ENCODE assay signal across 20 cellular contexts in the genomic region with DNA sequence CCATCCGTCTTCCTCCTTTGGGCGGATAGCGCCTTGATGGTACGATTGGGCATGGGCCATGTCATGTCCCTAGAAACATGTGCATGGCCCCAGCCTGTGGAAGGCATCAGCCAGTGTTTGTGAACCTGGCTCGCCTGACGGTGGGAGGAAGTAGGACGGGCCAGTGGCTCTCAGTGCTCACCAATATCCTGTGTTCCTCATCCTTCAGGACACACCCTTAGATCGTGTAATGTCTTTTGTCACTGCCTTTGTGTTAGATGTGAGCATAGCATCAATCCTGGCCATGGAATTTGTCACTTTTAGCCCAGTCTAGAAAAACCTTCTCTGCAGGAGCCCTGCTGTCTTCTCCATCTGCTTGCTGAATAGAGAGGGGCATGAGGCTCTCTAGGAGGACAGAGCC.
DNase-seq lines count a peak whose midpoint lies in the region; ATAC-seq, FAIRE-seq and TF ChIP-seq lines count a peak whose summit lies in the region.
"Had no signal": no experiment of that assay in that cellular context is flagged by ENCODE, and none has a peak within 500 bp of the region (broad histone marks: within the 10 kb centered on the region; RNA-seq: fewer than 3 reads in every experiment).

No MANE protein-coding gene starts in this region.

- intact Hi-C loops in body of pancreas (cut with DNase I): no loop called here
- intact Hi-C loops in mucosa of descending colon (cut with DNase I, micrococcal nuclease): no loop called here

- H3K27ac Mint-ChIP-seq in HFFc6 (peak overlapping the region; percentile 90), glutamatergic neuron (ENCODE audit: unreplicated experiment) (no peak overlapping the region)
- H3K27ac Mint-ChIP-seq: activated T-helper 2 cell treated with anti-CD3 and anti-CD28 coated beads, Interferon-gamma antibody, Interleukin-2, Interleukin-4, amounts not matched to agents 10 μg/mL and 5 μg/mL and 100 μg/mL, durations not matched to agents 14 hours and 24 hours and 36 hours; dendritic cell treated with granulocyte-macrophage colony-stimulating factor and Interleukin-4, amounts not matched to agents 40 ng/mL and 50 ng/mL, for 4 days; GM23338; mesothelial cell of epicardium had no signal

- H3K36me3 Mint-ChIP-seq in HFFc6 (ENCODE audit: low read depth) (no peaks in the 10 kb centered on the region), glutamatergic neuron (ENCODE audit: unreplicated experiment) (no peaks in the 10 kb centered on the region)

- H3K4me1 ChIP-seq in A549 (peaks cover 54% of the 10 kb centered on the region), body of pancreas (peaks cover 17% of the 10 kb centered on the region), mucosa of descending colon (ENCODE audit: low read depth) (no peaks in the 10 kb centered on the region)
- H3K4me1 ChIP-seq: sigmoid colon had no signal

- peaks cover 2% of the 10 kb centered on the region; the same call in 1 of the 3 replicates for H3K9me3 ChIP-seq in A549
- H3K9me3 ChIP-seq in body of pancreas: no peaks in the 10 kb centered on the region
- H3K9me3 ChIP-seq in mucosa of descending colon: no peaks in the 10 kb centered on the region
- H3K9me3 ChIP-seq in MG63: no peaks in the 10 kb centered on the region
- H3K9me3 ChIP-seq: sigmoid colon, SJCRH30 had no signal

- peak overlapping the region; percentile 80 for H3K4me2 ChIP-seq in A549
- H3K4me2 ChIP-seq: GM23338 had no signal

- WGBS in A549 (ENCODE audit: missing lambda C conversion rate): 3% methylated on average over 8 of the region's 8 CpGs
- 70 to 85% methylated on average over 8 of the region's 8 CpGs for WGBS in body of pancreas, 2 donors

- no peak overlapping the region for H3K4me3 Mint-ChIP-seq in HFFc6
- H3K4me3 Mint-ChIP-seq in glutamatergic neuron (ENCODE audit: unreplicated experiment): no peak overlapping the region
- H3K4me3 Mint-ChIP-seq: dendritic cell treated with granulocyte-macrophage colony-stimulating factor and Interleukin-4, amounts not matched to agents 40 ng/mL and 50 ng/mL, for 4 days; GM23338; mesothelial cell of epicardium had no signal

- H3K9me3 Mint-ChIP-seq in HFFc6 (no peaks in the 10 kb centered on the region), glutamatergic neuron (ENCODE audit: unreplicated experiment) (peaks cover 2% of the 10 kb centered on the region)
- H3K9me3 Mint-ChIP-seq: dendritic cell treated with granulocyte-macrophage colony-stimulating factor and Interleukin-4, amounts not matched to agents 40 ng/mL and 50 ng/mL, for 4 days; GM23338 had no signal

- CTCF ChIA-PET in A549 (lab: Yijun Ruan, JAX): interaction anchor here (1.2 to 2.7 kb wide), 4 partner anchors 9 to 125 kb away, joined by 3 to 15 read pairs (median 8); a partner anchor contains a TSS

- peak; percentile 17; the same call in 1 of the 2 replicates for TF ChIP-seq POLR2A in A549 (IDR thresholded peaks at IDR 0.05; ENCODE audit: low read length)
- no peak for TF ChIP-seq POLR2A in body of pancreas (IDR thresholded peaks at IDR 0.05)

- peak overlapping the region; percentile 18; the same call in 2 of the 3 replicates for H3K4me3 ChIP-seq in A549
- no peak overlapping the region for H3K4me3 ChIP-seq in body of pancreas
- no peak overlapping the region for H3K4me3 ChIP-seq in mucosa of descending colon
- no peak overlapping the region for H3K4me3 ChIP-seq in MG63
- H3K4me3 ChIP-seq: GM23338, sigmoid colon, SJCRH30 had no signal

- H3K27me3 ChIP-seq in body of pancreas (no peaks in the 10 kb centered on the region), MG63 (no peaks in the 10 kb centered on the region)
- H3K27me3 ChIP-seq: sigmoid colon, SJCRH30 had no signal

- H3K27me3 Mint-ChIP-seq in HFFc6 (ENCODE audit: insufficient read depth) (no peaks in the 10 kb centered on the region; the same call in 1 of the 2 replicates), glutamatergic neuron (ENCODE audit: unreplicated experiment) (no peaks in the 10 kb centered on the region)

- peak in 1 of 2 experiments; percentile 12; a peak in 1 of 5 replicates for TF ChIP-seq RAD21 in A549 (conservative IDR thresholded peaks at IDR 0.05 in 1 of 2, IDR thresholded peaks at IDR 0.05 in 1 of 2)

- TF ChIP-seq CTCF in A549 (IDR thresholded peaks at IDR 0.05) (no peak), HFFc6 (IDR thresholded peaks at IDR 0.05) (no peak), body of pancreas (IDR thresholded peaks at IDR 0.05) (no peak), mucosa of descending colon (IDR thresholded peaks at IDR 0.05) (no peak), glutamatergic neuron (IDR thresholded peaks at IDR 0.05; ENCODE audit: partially characterized antibody, unreplicated experiment) (no peak)

- peak in 1 of 2 experiments; percentile 93 for DNase-seq in A549 (ENCODE audit: low read depth in 1 of 2, low spot score in 1 of 2)
- no peak for DNase-seq in HFFc6
- DNase-seq in body of pancreas: no peak
- DNase-seq in mucosa of descending colon: no peak
- no peak for DNase-seq in effector CD4-positive, alpha-beta T cell
- DNase-seq in DMS 273 (lab: John Stamatoyannopoulos, UW; ENCODE audit: unreplicated experiment): no peak
- DNase-seq in MG63: no peak
- no peak for DNase-seq in glutamatergic neuron
- DNase-seq: head of caudate nucleus; NCI-H187; NCI-H524 treated with DMSO at 0.1 percent for 48 hours; sigmoid colon; SJCRH30; stimulated activated CD4-positive, alpha-beta T cell treated with anti-CD3 and anti-CD28 coated beads, Interleukin-2, amount 100 ng/mL, for 24 hours had no signal

- FAIRE-seq in A549 (lab: Jason Lieb, UNC): peak; percentile 13
- FAIRE-seq: HTR-8/SVneo, islet of Langerhans had no signal

- peak; percentile 75 to 78 for ATAC-seq in A549
- ATAC-seq in body of pancreas: no peak
- ATAC-seq in mucosa of descending colon: peak; percentile 41

- H3K4me1 Mint-ChIP-seq in HFFc6 (ENCODE audit: low read depth) (peaks cover 31% of the 10 kb centered on the region), glutamatergic neuron (ENCODE audit: low read depth, unreplicated experiment) (peaks cover 2% of the 10 kb centered on the region)

- H3K36me3 ChIP-seq in body of pancreas (replicated peaks in 1 of 2; ENCODE audit: insufficient read depth in 1 of 2, low read depth in 2 of 2) (no peaks in the 10 kb centered on the region), mucosa of descending colon (ENCODE audit: low read depth) (no peaks in the 10 kb centered on the region), MG63 (no peaks in the 10 kb centered on the region)
- H3K36me3 ChIP-seq: sigmoid colon, SJCRH30 had no signal

- POLR2A ChIA-PET in A549 (lab: Yijun Ruan, JAX): interaction anchor here (0.7 to 2.7 kb wide), 5 partner anchors 10 to 121 kb away, joined by 3 to 14 read pairs (median 6); a partner anchor contains a TSS

- TF ChIP-seq EP300 in A549 (IDR thresholded peaks at IDR 0.05): no peak

- H3K27ac ChIP-seq in A549 (peak overlapping the region; percentile 98 to 100), body of pancreas (peak overlapping the region in 3 of 4 donors; percentile 57 to 77 (median 74))
- H3K27ac ChIP-seq: sigmoid colon, SJCRH30 had no signal

TF ChIP-seq in A549, 52 proteins besides CTCF, POLR2A, EP300 and RAD21 (continues in another document):
- TF ChIP-seq CHD2 (IDR thresholded peaks at IDR 0.05; ENCODE audit: low read length, partially characterized antibody) (no peak), ZSCAN20 (CRISPR knock-in tag; IDR thresholded peaks at IDR 0.05) (0 out of 2 replicates have a peak, but pooled peaks have one; percentile 30), ZNF302 (CRISPR knock-in tag; IDR thresholded peaks at IDR 0.05) (peak; percentile 85), CEBPB (IDR thresholded peaks at IDR 0.05) (no peak), TFCP2L1 (CRISPR knock-in tag; IDR thresholded peaks at IDR 0.05) (no peak), NFE2L2 (conservative IDR thresholded peaks at IDR 0.05; ENCODE audit: low read length) (no peak), NPAS2 (CRISPR knock-in tag; IDR thresholded peaks at IDR 0.05; ENCODE audit: borderline replicate concordance) (peak; percentile 1; the same call in 1 of the 2 replicates), BHLHE40 (IDR thresholded peaks at IDR 0.05; ENCODE audit: low read depth, low read length) (no peak), MAZ (IDR thresholded peaks at IDR 0.05; ENCODE audit: borderline replicate concordance, low read depth, low read length) (no peak), RARB (CRISPR knock-in tag; IDR thresholded peaks at IDR 0.05) (0 out of 2 replicates have a peak, but pooled peaks have one; percentile 8), KDM1A (IDR thresholded peaks at IDR 0.05; ENCODE audit: low read depth) (no peak), HDAC2 (IDR thresholded peaks at IDR 0.05) (no peak), HOXB13 (CRISPR knock-in tag; IDR thresholded peaks at IDR 0.05; ENCODE audit: low read depth) (no peak), FOXS1 (CRISPR knock-in tag; IDR thresholded peaks at IDR 0.05) (peak; percentile 81)
- TF ChIP-seq, protein P1, sequence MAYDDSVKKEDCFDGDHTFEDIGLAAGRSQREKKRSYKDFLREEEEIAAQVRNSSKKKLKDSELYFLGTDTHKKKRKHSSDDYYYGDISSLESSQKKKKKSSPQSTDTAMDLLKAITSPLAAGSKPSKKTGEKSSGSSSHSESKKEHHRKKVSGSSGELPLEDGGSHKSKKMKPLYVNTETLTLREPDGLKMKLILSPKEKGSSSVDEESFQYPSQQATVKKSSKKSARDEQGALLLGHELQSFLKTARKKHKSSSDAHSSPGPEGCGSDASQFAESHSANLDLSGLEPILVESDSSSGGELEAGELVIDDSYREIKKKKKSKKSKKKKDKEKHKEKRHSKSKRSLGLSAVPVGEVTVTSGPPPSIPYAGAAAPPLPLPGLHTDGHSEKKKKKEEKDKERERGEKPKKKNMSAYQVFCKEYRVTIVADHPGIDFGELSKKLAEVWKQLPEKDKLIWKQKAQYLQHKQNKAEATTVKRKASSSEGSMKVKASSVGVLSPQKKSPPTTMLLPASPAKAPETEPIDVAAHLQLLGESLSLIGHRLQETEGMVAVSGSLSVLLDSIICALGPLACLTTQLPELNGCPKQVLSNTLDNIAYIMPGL (CRISPR knock-in tag; IDR thresholded peaks at IDR 0.05; ENCODE audit: borderline replicate concordance): no peak
- TF ChIP-seq, protein P2, sequence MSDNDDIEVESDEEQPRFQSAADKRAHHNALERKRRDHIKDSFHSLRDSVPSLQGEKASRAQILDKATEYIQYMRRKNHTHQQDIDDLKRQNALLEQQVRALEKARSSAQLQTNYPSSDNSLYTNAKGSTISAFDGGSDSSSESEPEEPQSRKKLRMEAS (IDR thresholded peaks at IDR 0.05): peak; percentile 45
- TF ChIP-seq, protein P3, sequence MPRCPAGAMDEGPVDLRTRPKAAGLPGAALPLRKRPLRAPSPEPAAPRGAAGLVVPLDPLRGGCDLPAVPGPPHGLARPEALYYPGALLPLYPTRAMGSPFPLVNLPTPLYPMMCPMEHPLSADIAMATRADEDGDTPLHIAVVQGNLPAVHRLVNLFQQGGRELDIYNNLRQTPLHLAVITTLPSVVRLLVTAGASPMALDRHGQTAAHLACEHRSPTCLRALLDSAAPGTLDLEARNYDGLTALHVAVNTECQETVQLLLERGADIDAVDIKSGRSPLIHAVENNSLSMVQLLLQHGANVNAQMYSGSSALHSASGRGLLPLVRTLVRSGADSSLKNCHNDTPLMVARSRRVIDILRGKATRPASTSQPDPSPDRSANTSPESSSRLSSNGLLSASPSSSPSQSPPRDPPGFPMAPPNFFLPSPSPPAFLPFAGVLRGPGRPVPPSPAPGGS (IDR thresholded peaks at IDR 0.05): no peak
